8 cellular contexts compared by ENCODE assay signal in the genomic region with DNA sequence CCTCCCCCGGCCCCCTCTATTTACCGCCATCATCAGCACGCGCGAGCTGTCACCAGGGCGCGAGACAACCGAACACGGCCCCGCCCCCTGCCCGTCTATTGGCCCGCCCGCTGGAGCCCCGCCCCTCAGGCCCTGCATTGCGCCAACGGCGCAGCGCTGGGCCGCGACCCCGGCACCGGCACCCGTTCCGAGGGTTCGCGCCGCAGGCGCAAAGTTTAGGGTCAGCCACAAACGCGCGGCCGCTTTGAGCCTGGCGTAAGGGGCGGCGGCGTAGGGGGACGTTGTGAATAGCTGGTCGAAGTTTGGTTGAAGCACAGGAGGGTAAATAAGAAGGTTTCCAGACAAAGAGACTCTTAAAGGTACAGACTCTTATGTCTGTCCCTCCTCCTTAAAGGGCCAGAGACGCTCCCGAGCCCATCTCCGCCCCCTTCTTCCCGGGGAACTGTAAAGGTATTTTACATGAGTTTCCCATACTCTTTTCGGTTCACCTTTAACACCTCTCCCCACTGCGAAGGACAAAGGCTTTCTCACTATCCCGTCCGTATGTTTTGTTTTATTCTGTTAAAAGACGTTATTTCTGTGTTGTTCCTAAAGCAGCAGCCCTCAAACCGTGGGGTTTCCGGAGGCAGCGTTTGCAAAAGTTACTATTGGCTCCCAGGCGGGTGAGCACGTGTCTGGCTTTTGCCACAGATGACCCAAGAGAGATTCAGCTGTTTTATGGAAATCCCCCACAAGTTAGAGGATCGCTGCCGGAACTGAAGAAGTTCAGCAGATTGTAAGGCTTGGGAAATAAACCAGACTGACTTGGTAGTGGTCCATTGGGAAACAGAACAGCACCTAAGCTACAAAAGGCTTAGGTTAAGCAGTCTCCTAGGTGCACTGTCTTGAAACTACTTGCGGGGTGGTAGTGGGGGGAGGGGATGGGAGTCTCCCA. TPM values are rescaled to one million over a fixed set of nuclear protein-coding genes. Genes with fewer than 3 reads are reported as not detected.
DNase-seq lines count a peak whose midpoint lies in the region; FAIRE-seq and TF ChIP-seq lines count a peak whose summit lies in the region.

USP49 (minus strand) TSS at position 76 of the 934 bp plus-strand sequence. CDS start 88,392 bp downstream, outside the sequence.

- no peaks in the 10 kb centered on the region for H3K36me3 ChIP-seq in MM.1S (replicated peaks; ENCODE audit: insufficient read depth, low read length)
- no peaks in the 10 kb centered on the region for H3K36me3 ChIP-seq in neutrophil

- H2AFZ ChIP-seq in MM.1S (ENCODE audit: low read length), result peak within 1 kb of the TSS; percentile 49

- peaks cover 14% of the 10 kb centered on the region for H3F3A ChIP-seq in MM.1S (ENCODE audit: insufficient read depth, low read length)

- H3K9me2 ChIP-seq in MM.1S (replicated peaks; ENCODE audit: insufficient read depth, low read length), result no peaks in the 10 kb centered on the region

- peaks cover 9% of the 10 kb centered on the region for H3K4me1 ChIP-seq in MM.1S (ENCODE audit: low read length)
- H3K4me1 ChIP-seq in neutrophil (ENCODE audit: control insufficient read depth in 1 of 2, insufficient read depth in 1 of 2, low read depth in 1 of 2, low read length in 1 of 2), result peaks cover 27% of the 10 kb centered on the region in 2 experiments

- peaks cover 35% of the 10 kb centered on the region for H3K79me2 ChIP-seq in MM.1S (ENCODE audit: low read length)

- FAIRE-seq in frontal cortex (lab: Jason Lieb, UNC), result no peak

- no peaks in the 10 kb centered on the region for H4K20me1 ChIP-seq in MM.1S (ENCODE audit: insufficient read depth, low read length)

- peak within 1 kb of the TSS; percentile 98 for H3K4me2 ChIP-seq in MM.1S (ENCODE audit: low read depth, low read length)

- H3K4me3 ChIP-seq in MM.1S (ENCODE audit: low read length), result peak within 1 kb of the TSS; percentile 72
- peak within 1 kb of the TSS; percentile 89 to 91 for H3K4me3 ChIP-seq in neutrophil (ENCODE audit: low read depth in 1 of 2, low read length in 1 of 2)

- no peak for TF ChIP-seq CTCF in MM.1S (IDR thresholded peaks at IDR 0.05; ENCODE audit: low read length)
- peak; percentile 40 for TF ChIP-seq CTCF in neutrophil (IDR thresholded peaks at IDR 0.05)

- H3K27ac ChIP-seq in MM.1S (ENCODE audit: low read length), result peak within 1 kb of the TSS; percentile 84
- H3K27ac ChIP-seq in neutrophil, result peak within 1 kb of the TSS; percentile 85
- peak within 1 kb of the TSS; percentile 81 for H3K27ac ChIP-seq in substantia nigra (ENCODE audit: low read depth, low read length, poor library complexity, severe bottlenecking)

- H3K9me3 ChIP-seq in MM.1S (replicated peaks; ENCODE audit: insufficient read depth, low read length) (no peaks in the 10 kb centered on the region), neutrophil (no peaks in the 10 kb centered on the region)

- DNase-seq in GDM1 (lab: John Stamatoyannopoulos, UW) (peak; percentile 86), HCEC 1CT (peak; percentile 69), MM.1S (peak; percentile 90), SHP77 (lab: John Stamatoyannopoulos, UW) (peak; percentile 77 to 89), activated gamma-delta T cell (lab: John Stamatoyannopoulos, UW) (peak; percentile 88), frontal cortex (ENCODE audit: low spot score in 2 of 2) (peak; percentile 90 to 91), substantia nigra (lab: John Stamatoyannopoulos, UW) (peak; percentile 49 to 94 (median 84))

- H3K9ac ChIP-seq in MM.1S (ENCODE audit: low read length), result peak within 1 kb of the TSS; percentile 72

- H3K27me3 ChIP-seq in MM.1S (replicated peaks; ENCODE audit: insufficient read depth, low read length) (no peaks in the 10 kb centered on the region), neutrophil (peaks cover 15% of the 10 kb centered on the region)

RNA-seq across cellular contexts. Expression of gene USP49, which starts in this region (rescaled TPM):
- total RNA-seq in frontal cortex, result 10.6 TPM

Comparison
In these comparisons a context has a peak if more than half of its experiments do, and no peak if none do; other contexts are left out.
1. Peak in every context shown above with its lines: DNase-seq, H3K4me3 ChIP-seq and H3K27ac ChIP-seq.